18 cellular contexts compared by ENCODE assay signal in the genomic region with DNA sequence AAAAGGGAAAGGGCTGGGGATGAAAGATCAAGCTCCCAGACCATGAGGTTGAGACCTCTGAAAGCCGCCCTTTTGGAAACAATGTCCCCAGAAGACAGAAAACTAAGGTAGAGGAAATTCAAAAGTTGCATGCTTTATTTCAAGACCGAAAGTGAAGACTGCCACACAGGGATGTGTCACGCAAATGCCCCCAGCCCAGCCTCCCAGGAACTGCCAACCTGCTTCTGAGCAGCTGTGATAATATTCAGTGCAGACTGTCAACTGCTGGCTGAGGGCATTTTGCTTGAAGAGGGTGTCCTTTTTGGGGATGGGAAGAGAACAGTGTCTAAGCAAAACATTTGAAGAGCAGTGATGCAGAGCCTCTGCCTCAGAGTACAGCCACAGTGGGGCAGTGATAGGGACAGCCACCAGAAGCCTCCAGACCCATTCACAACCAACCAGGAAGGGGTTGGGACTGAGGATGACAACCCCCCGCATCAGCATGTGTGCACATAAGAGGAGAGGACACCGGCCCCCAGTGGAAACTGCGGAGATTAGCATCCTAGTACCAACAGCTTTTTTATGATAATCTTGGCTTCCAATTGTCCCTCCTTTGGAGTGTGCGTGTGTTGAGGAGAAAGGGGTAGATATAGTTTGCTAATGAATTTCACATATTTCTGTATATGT. TPM values are rescaled to one million over a fixed set of nuclear protein-coding genes. Genes with fewer than 3 reads are reported as not detected.
DNase-seq lines count a peak whose midpoint lies in the region; ATAC-seq, FAIRE-seq and TF ChIP-seq lines count a peak whose summit lies in the region.
"Had no signal": no experiment of that assay in that cellular context is flagged by ENCODE, and none has a peak within 500 bp of the region (broad histone marks: within the 10 kb centered on the region; RNA-seq: fewer than 3 reads in every experiment).

No MANE protein-coding gene starts in this region.

- H2BK15ac ChIP-seq in H1 (ENCODE audit: low read length), result no peak overlapping the region

- no peak overlapping the region for H3K4ac ChIP-seq in H1 (replicated peaks; ENCODE audit: insufficient read length, low read depth, low read length)

- H3K9ac ChIP-seq in NT2/D1 (ENCODE audit: insufficient read length, low read depth) (no peak overlapping the region), H1 (replicated peaks in 1 of 4; ENCODE audit: extremely low read depth in 1 of 4, low read depth in 3 of 4, low read length in 3 of 4) (no peak overlapping the region)

- H2BK20ac ChIP-seq in H1 (ENCODE audit: low read length), result no peak overlapping the region

- 73% methylated on average over 7 of the region's 7 CpGs; no CpG with 5 or more reads in 1 of the 2 experiments for WGBS in H1 (ENCODE audit: extremely low coverage in 1 of 2, insufficient coverage in 1 of 2, insufficient read length in 1 of 2, insufficient replicate concordance in 2 of 2, low coverage in 1 of 2, low lambda C conversion rate in 2 of 2, missing lambda C conversion rate in 1 of 2), 2 experiments

- no peak overlapping the region for H3K23ac ChIP-seq in H1 (ENCODE audit: insufficient read length)

- H3K79me2 ChIP-seq in H1 (ENCODE audit: control insufficient read depth in 1 of 2, insufficient read depth in 2 of 2, low read length in 2 of 2), result no peaks in the 10 kb centered on the region

- H2AK5ac ChIP-seq in H1 (ENCODE audit: low read depth, low read length), result no peak overlapping the region

- H3K56ac ChIP-seq in H1 (replicated peaks; ENCODE audit: insufficient read length, low read depth, low read length), result no peak overlapping the region

- intact Hi-C loops in Caco-2 (cut with micrococcal nuclease; ENCODE audit: unreplicated experiment), result no loop called here
- intact Hi-C loops in uterus (cut with DNase I; ENCODE audit: low total_unique reads), result no loop called here

- no peak overlapping the region for H3K4me3 Mint-ChIP-seq in Caco-2 (ENCODE audit: unreplicated experiment)

- H2AFZ ChIP-seq in H1 (ENCODE audit: low read length), result peak overlapping the region; percentile 61

- no peak overlapping the region for H4K5ac ChIP-seq in H1 (ENCODE audit: insufficient read length, low read depth, low read length)

- H3K4me1 Mint-ChIP-seq in Caco-2 (ENCODE audit: low read depth, unreplicated experiment), result no peaks in the 10 kb centered on the region

- TF ChIP-seq CTCF in Caco-2 (IDR thresholded peaks at IDR 0.05; ENCODE audit: insufficient read depth in 1 of 2, low read depth in 1 of 2, low read length in 1 of 2, severe bottlenecking in 1 of 2, unreplicated experiment in 1 of 2), result peak in 1 of 2 experiments; percentile 48
- peak in 1 of 3 experiments; percentile 13; a peak in 1 of 4 replicates for TF ChIP-seq CTCF in H1 (IDR thresholded peaks at IDR 0.05; ENCODE audit: control extremely low read depth in 1 of 3, insufficient read depth in 1 of 3, low read depth in 1 of 3, low read length in 3 of 3)
- TF ChIP-seq CTCF in uterus (IDR thresholded peaks at IDR 0.05), result no peak
- no peak for TF ChIP-seq CTCF in coronary artery (IDR thresholded peaks at IDR 0.05)

- DNase-seq in Caco-2, result peak; percentile 40 to 48
- peak; percentile 47 for DNase-seq in H7
- peak; percentile 11 for DNase-seq in NT2/D1 (ENCODE audit: low read depth, low spot score)
- DNase-seq in H1 (ENCODE audit: low read depth in 1 of 2, low spot score in 2 of 2), result no peak
- DNase-seq in uterus, result no peak
- no peak for DNase-seq in cerebellar nuclear complex (lab: John Stamatoyannopoulos, UW)
- no peak for DNase-seq in coronary artery (ENCODE audit: low spot score)
- DNase-seq: activated gamma-delta T cell treated with Interleukin-2 at 50 U/mL for 16 hours, dermis blood vessel endothelial cell, DMS79, esophagus squamous epithelium, left lung, NCI-H526, psoas muscle, T1000 had no signal

- no peak for TF ChIP-seq EP300 in H1 (IDR thresholded peaks at IDR 0.05; ENCODE audit: borderline replicate concordance in 1 of 2, low read depth in 2 of 2, low read length in 2 of 2)

- H3K9me3 Mint-ChIP-seq in Caco-2 (ENCODE audit: unreplicated experiment), result no peaks in the 10 kb centered on the region

- no peak overlapping the region for H2BK12ac ChIP-seq in H1 (ENCODE audit: low read depth, low read length)

- no peaks in the 10 kb centered on the region for H3K9me3 ChIP-seq in Caco-2
- no peaks in the 10 kb centered on the region for H3K9me3 ChIP-seq in NT2/D1 (ENCODE audit: insufficient read depth, low read length)
- no peaks in the 10 kb centered on the region for H3K9me3 ChIP-seq in H1 (ENCODE audit: insufficient read depth in 2 of 2, low read depth in 1 of 2, low read length in 1 of 2)
- H3K9me3 ChIP-seq in uterus, result no peaks in the 10 kb centered on the region
- H3K9me3 ChIP-seq: esophagus squamous epithelium, left lung, psoas muscle, thoracic aorta had no signal

- no peak for TF ChIP-seq POLR2A in H1 (IDR thresholded peaks at IDR 0.05; ENCODE audit: control extremely low read depth in 1 of 2, low read depth in 2 of 2, low read length in 2 of 2)
- TF ChIP-seq POLR2A in uterus (IDR thresholded peaks at IDR 0.05), result no peak

- H3K23me2 ChIP-seq in H1 (ENCODE audit: low read depth, low read length), result no peaks in the 10 kb centered on the region

- H2BK120ac ChIP-seq in H1 (replicated peaks; ENCODE audit: low read depth, low read length), result no peak overlapping the region

- H3K27me3 Mint-ChIP-seq in Caco-2 (ENCODE audit: insufficient read depth, unreplicated experiment), result no peaks in the 10 kb centered on the region

- H3K4me1 ChIP-seq in Caco-2 (no peaks in the 10 kb centered on the region), NT2/D1 (ENCODE audit: insufficient read depth, insufficient read length) (no peaks in the 10 kb centered on the region), H1 (replicated peaks in 1 of 4; ENCODE audit: control insufficient read depth in 3 of 4, insufficient read depth in 4 of 4, low read length in 3 of 4) (peaks cover 0 to 4% (median 3%) of the 10 kb centered on the region in 4 experiments; a peak in 4 of 7 replicates), uterus (no peaks in the 10 kb centered on the region)
- H3K4me1 ChIP-seq: esophagus squamous epithelium, left lung, psoas muscle had no signal

- H4K91ac ChIP-seq in H1 (replicated peaks; ENCODE audit: insufficient read length, low read length), result no peak overlapping the region

- no peaks in the 10 kb centered on the region for H3K36me3 ChIP-seq in Caco-2 (ENCODE audit: control insufficient read depth, insufficient read depth, low read length)
- H3K36me3 ChIP-seq in H7 (replicated peaks; ENCODE audit: control insufficient read depth, insufficient read depth, low read length), result no peaks in the 10 kb centered on the region
- no peaks in the 10 kb centered on the region for H3K36me3 ChIP-seq in NT2/D1 (ENCODE audit: insufficient read depth, insufficient read length, low read length)
- H3K36me3 ChIP-seq in H1 (ENCODE audit: control insufficient read depth in 2 of 4, insufficient read depth in 4 of 4, low read length in 3 of 4), result no peaks in the 10 kb centered on the region
- H3K36me3 ChIP-seq in uterus, result no peaks in the 10 kb centered on the region
- H3K36me3 ChIP-seq: esophagus squamous epithelium, left lung, thoracic aorta had no signal

- H4K8ac ChIP-seq in H1 (ENCODE audit: extremely low read depth, insufficient read depth, low read length), result no peak overlapping the region

- H3K14ac ChIP-seq in H1 (ENCODE audit: insufficient read length), result no peak overlapping the region

- no peak overlapping the region for H2BK5ac ChIP-seq in H1 (ENCODE audit: low read depth, low read length)

- H3K4me3 ChIP-seq in Caco-2 (ENCODE audit: low read depth, low read length) (no peak overlapping the region), H7 (ENCODE audit: insufficient read depth, low read depth, low read length) (no peak overlapping the region), NT2/D1 (ENCODE audit: insufficient read length, low read depth) (no peak overlapping the region), H1 (ENCODE audit: extremely low read depth in 1 of 4, insufficient read depth in 2 of 4, low read depth in 3 of 4, low read length in 4 of 4) (no peak overlapping the region), uterus (no peak overlapping the region), coronary artery (no peak overlapping the region)
- H3K4me3 ChIP-seq: esophagus squamous epithelium, left lung, psoas muscle, thoracic aorta had no signal

- H3K18ac ChIP-seq in H1 (ENCODE audit: extremely low read depth, low read length), result no peak overlapping the region

- no peaks in the 10 kb centered on the region for H3K79me1 ChIP-seq in H1 (ENCODE audit: low read depth, low read length)

- H3K27ac ChIP-seq in H1 (ENCODE audit: low read depth, low read length), result no peak overlapping the region
- no peak overlapping the region for H3K27ac ChIP-seq in uterus
- no peak overlapping the region for H3K27ac ChIP-seq in coronary artery
- H3K27ac ChIP-seq: esophagus squamous epithelium, left lung, psoas muscle, thoracic aorta had no signal

- no peaks in the 10 kb centered on the region for H3K27me3 ChIP-seq in Caco-2 (replicated peaks; ENCODE audit: control insufficient read depth, insufficient read depth, low read length)
- H3K27me3 ChIP-seq in H7 (ENCODE audit: control insufficient read depth, insufficient read depth, low read length), result no peaks in the 10 kb centered on the region
- H3K27me3 ChIP-seq in NT2/D1 (ENCODE audit: insufficient read depth, insufficient read length), result no peaks in the 10 kb centered on the region
- no peaks in the 10 kb centered on the region for H3K27me3 ChIP-seq in H1 (replicated peaks in 1 of 4; ENCODE audit: control insufficient read depth in 3 of 4, extremely low read depth in 1 of 4, insufficient read depth in 3 of 4, low read length in 3 of 4)
- H3K27me3 ChIP-seq in uterus, result no peaks in the 10 kb centered on the region
- H3K27me3 ChIP-seq: left lung had no signal

- POLR2A ChIA-PET in Caco-2 (lab: Charles Lee), result no interaction called here
- POLR2A ChIA-PET in H1 (lab: Charles Lee; ENCODE audit: partially characterized antibody), result interaction anchor here (1.3 to 2.8 kb wide), 3 partner anchors 65 to 77 kb away, joined by 5 to 6 read pairs (median 5); no protein-coding TSS in a partner anchor

- H3K4me2 ChIP-seq in H1 (ENCODE audit: insufficient read depth in 1 of 2, low read depth in 2 of 2, low read length in 2 of 2), result no peak overlapping the region

- peak; percentile 5 to 45; a peak in 1 of 4 replicates for TF ChIP-seq RAD21 in H1 (IDR thresholded peaks at IDR 0.05 in 1 of 2, conservative IDR thresholded peaks at IDR 0.05 in 1 of 2; ENCODE audit: low read depth in 2 of 2, low read length in 2 of 2)

- no peak overlapping the region for H3K27ac Mint-ChIP-seq in Caco-2 (ENCODE audit: unreplicated experiment)

- FAIRE-seq in H1 (lab: Jason Lieb, UNC), result no peak
- FAIRE-seq: GM12892 had no signal

- CTCF ChIA-PET in Caco-2 (lab: Charles Lee) (interaction anchor here (0.6 kb wide), 1 partner anchor 39 kb away, joined by 4 read pairs; no protein-coding TSS in a partner anchor), H1 (lab: Charles Lee; ENCODE audit: partially characterized antibody) (interaction anchor here (0.8 to 4.6 kb wide), 5 partner anchors 16 to 38 kb away, joined by 3 to 21 read pairs (median 4); no protein-coding TSS in a partner anchor)

- no TSS peak for BruUV-seq in Caco-2 (replicated peaks; lab: Mats Ljungman, UMichigan)

- no peaks in the 10 kb centered on the region for H4K20me1 ChIP-seq in H1 (replicated peaks in 1 of 2; ENCODE audit: control insufficient read depth in 1 of 2, insufficient read depth in 2 of 2, low read length in 2 of 2)

- no peaks in the 10 kb centered on the region for H3K36me3 Mint-ChIP-seq in Caco-2 (ENCODE audit: insufficient read depth, unreplicated experiment)

- no peak for ATAC-seq in HG03439 (IDR thresholded peaks at IDR 0.05; ENCODE audit: unreplicated experiment)
- ATAC-seq: left lung, psoas muscle had no signal

RNA-seq across cellular contexts. Expression of gene NFE2L3, which starts 34.7 kb away (rescaled TPM):
- total RNA-seq in Caco-2 (2022) (38.4 and 39.2 TPM in 2 replicates), uterus (1 to 10 TPM in 3 of 4 donors, not detected in 1; 3.6 to 6.2 (median 4.1) TPM)
- 69.0 and 118 TPM in 2 replicates for total RNA-seq in H7 (2014; rRNA removed; shearing (Covaris generic))
- 62.6 and 64.9 TPM in 2 replicates for total RNA-seq in H1 (2021; fragmentation: NEBNext Ultra II Directional; extraction: Animal tissue kit (Norgen Biotek cat#: 25700))
- 27.6 and 76.5 TPM in 2 replicates for polyA plus RNA-seq in H1 (2011; rRNA removed)
- 39.6 TPM for polyA plus RNA-seq in H1 (2011; cell fraction: cytosol; rRNA removed)
- polyA plus RNA-seq in H1 (2011; cell fraction: nucleus; rRNA removed), result 19.2 TPM
- polyA plus RNA-seq in H1 (2012, experiment 1 of 2), result 35.5 to 56.0 TPM (median 45.7 TPM) in 4 replicates
- 14.2 TPM for polyA plus RNA-seq in H1 (2012, experiment 2 of 2)
- polyA plus RNA-seq in H1 (2013, experiment 1 of 2), result 169 TPM
- 181 TPM for polyA plus RNA-seq in H1 (2013, experiment 2 of 2)
- 35.9 and 101 TPM in 2 replicates for polyA minus RNA-seq in H1 (2011; rRNA and poly(A)+ RNA removed)
- polyA minus RNA-seq in H1 (2011; cell fraction: cytosol; rRNA and poly(A)+ RNA removed), result 22.8 TPM
- polyA minus RNA-seq in H1 (2011; cell fraction: nucleus; rRNA and poly(A)+ RNA removed), result 35.1 TPM

Comparison
In these comparisons a context has a peak if more than half of its experiments do, and no peak if none do; other contexts are left out.
1. DNase-seq: peak in Caco-2 (2 of 2), H7 (single experiment) and NT2/D1 (single experiment); none in H1 (0 of 2), uterus (0 of 2), cerebellar nuclear complex (0 of 2) and coronary artery (single experiment).